In the genomic region with DNA sequence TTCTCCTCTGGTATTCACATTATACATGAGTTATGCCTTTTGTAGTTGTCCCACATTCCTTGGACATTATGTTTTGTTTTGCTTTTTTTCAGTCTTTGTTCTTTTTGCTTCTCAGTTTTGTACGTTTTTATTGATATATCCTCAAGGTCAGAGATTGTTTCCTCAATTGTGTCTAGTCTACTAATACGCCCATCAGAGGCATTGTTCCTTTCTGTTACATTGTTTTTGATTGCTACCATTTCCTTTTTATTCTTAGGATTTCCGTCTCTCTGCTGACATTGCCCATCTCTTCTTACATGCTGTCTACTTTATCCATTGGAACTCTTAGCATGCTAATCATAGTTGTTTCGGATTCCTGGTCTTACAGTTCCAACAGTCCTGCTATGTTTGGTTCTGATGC, we compare ENCODE assay signal across 24 cellular contexts. TPM values are rescaled to one million over a fixed set of nuclear protein-coding genes. Genes with fewer than 3 reads are reported as not detected.
"Had no signal": no experiment of that assay in that cellular context is flagged by ENCODE, and none has a peak within 500 bp of the region (broad histone marks: within the 10 kb centered on the region; RNA-seq: fewer than 3 reads in every experiment).

No MANE protein-coding gene starts in this region.

- FAIRE-seq: kidney had no signal

- H3K27ac ChIP-seq: epithelial cell of prostate, esophagus muscularis mucosa, foreskin keratinocyte, hepatocyte, parathyroid adenoma, psoas muscle, sigmoid colon, skin epidermis, stomach, thoracic aorta, transverse colon had no signal

- H3K27ac Mint-ChIP-seq: naive thymus-derived CD4-positive, alpha-beta T cell; nephron progenitor cell had no signal

- H3K4me3 ChIP-seq: esophagus muscularis mucosa, hepatocyte, psoas muscle, sigmoid colon, skin epidermis, stomach, thoracic aorta, transverse colon had no signal

- H3K4me3 Mint-ChIP-seq: endodermal cell, nephron progenitor cell had no signal

- H3K27me3 Mint-ChIP-seq: naive thymus-derived CD4-positive, alpha-beta T cell had no signal

- H3K4me1 Mint-ChIP-seq: nephron progenitor cell had no signal

- ATAC-seq: foreskin keratinocyte; left cardiac atrium; left ventricle myocardium superior; naive thymus-derived CD4-positive, alpha-beta T cell had no signal

- DNase-seq: central memory CD4-positive, alpha-beta T cell; endodermal cell; foreskin keratinocyte; head of caudate nucleus; kidney; left cardiac atrium; left ventricle myocardium superior; mammary epithelial cell; naive thymus-derived CD4-positive, alpha-beta T cell; nephron progenitor cell; psoas muscle; sigmoid colon; stimulated activated CD4-positive, alpha-beta T cell treated with anti-CD3 and anti-CD28 coated beads, Interleukin-12 subunit alpha, Interleukin-12 subunit beta, amount 100 ng/mL, for 4 hours; stimulated activated naive CD4-positive, alpha-beta T cell; stomach; substantia nigra; transverse colon had no signal

RNA-seq across cellular contexts. Expression of gene ADCY10, which starts 50.7 kb away (rescaled TPM):
- total RNA-seq: mononuclear cell, stomach had no signal
